In the genomic region with DNA sequence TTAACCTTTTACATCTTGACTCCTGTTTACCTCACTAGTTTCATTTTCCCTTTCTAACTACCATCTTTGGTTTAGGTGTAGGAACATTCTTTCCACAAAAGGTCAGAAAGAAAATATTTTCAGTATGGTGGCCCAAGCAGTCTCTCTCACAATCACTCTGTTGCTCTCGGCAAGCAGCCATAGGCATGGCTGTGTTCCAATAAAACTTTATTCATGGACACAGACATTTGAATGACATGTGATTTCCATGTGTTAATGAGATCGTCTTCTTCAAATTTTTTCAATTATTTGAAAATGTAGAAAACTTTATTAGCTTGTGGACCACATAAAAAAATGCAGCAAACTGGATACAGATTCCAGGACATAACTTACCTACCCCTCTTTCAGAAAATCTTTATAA, we compare ENCODE assay signal across 23 cellular contexts.
"Had no signal": no experiment of that assay in that cellular context is flagged by ENCODE, and none has a peak within 500 bp of the region (broad histone marks: within the 10 kb centered on the region; RNA-seq: fewer than 3 reads in every experiment).

No MANE protein-coding gene starts in this region.

- H3K9ac ChIP-seq: KMS-11 had no signal

- H3K9me3 Mint-ChIP-seq: activated CD4-positive, alpha-beta T cell treated with anti-CD3 and anti-CD28 coated beads, Interleukin-2, amount 10 ng/mL, durations not matched to agents 24 days and 14 days; brain had no signal

- ATAC-seq: activated CD8-positive, alpha-beta memory T cell treated with anti-CD3 and anti-CD28 coated beads, Interleukin-2, amount 10 ng/mL, durations not matched to agents 7 days and 5 days had no signal

- H3K27me3 Mint-ChIP-seq: activated B cell treated with CpG ODN at 0.5 μM for 24 hours; activated CD4-positive, alpha-beta T cell treated with anti-CD3 and anti-CD28 coated beads, Interleukin-2, amount 10 ng/mL, durations not matched to agents 24 days and 14 days; activated CD8-positive, alpha-beta memory T cell treated with anti-CD3 and anti-CD28 coated beads, Interleukin-2, amount 10 ng/mL, durations not matched to agents 7 days and 5 days; activated T-cell treated with anti-CD3 and anti-CD28 coated beads, Interleukin-2, amount 50 U/mL, for 24 hours; central memory CD8-positive, alpha-beta T cell had no signal

- H3K4me2 ChIP-seq: KMS-11 had no signal

- H3K4me1 Mint-ChIP-seq: activated B cell treated with CpG ODN at 0.5 μM for 24 hours; activated CD4-positive, alpha-beta T cell treated with anti-CD3 and anti-CD28 coated beads, Interleukin-2, amount 10 ng/mL, durations not matched to agents 24 days and 14 days; activated CD8-positive, alpha-beta memory T cell treated with anti-CD3 and anti-CD28 coated beads, Interleukin-2, amount 10 ng/mL, durations not matched to agents 7 days and 5 days; brain; central memory CD8-positive, alpha-beta T cell had no signal

- H3K27ac ChIP-seq: KMS-11 had no signal

- DNase-seq: activated B cell treated with CpG ODN at 0.5 μM for 24 hours; activated CD4-positive, alpha-beta T cell treated with anti-CD3 and anti-CD28 coated beads for 1 hour; activated CD4-positive, alpha-beta T cell treated with anti-CD3 and anti-CD28 coated beads, Interleukin-2, amount 10 ng/mL, durations not matched to agents 24 days and 14 days; activated CD4-positive, alpha-beta T cell treated with anti-CD3 and anti-CD28 coated beads, Interleukin-2, amount 50 U/mL, for 48 hours; activated CD8-positive, alpha-beta memory T cell treated with anti-CD3 and anti-CD28 coated beads, Interleukin-2, amount 10 ng/mL, durations not matched to agents 7 days and 5 days; activated effector memory CD4-positive, alpha-beta T cell treated with anti-CD3 and anti-CD28 coated beads, Interleukin-2, amount 50 U/mL, for 16 hours; activated naive CD4-positive, alpha-beta T cell treated with anti-CD3 and anti-CD28 coated beads for 36 hours; activated T-cell treated with anti-CD3 and anti-CD28 coated beads, Interleukin-2, amount 50 U/mL, for 24 hours; amygdala; NCI-H1048; NCI-H146; NCI-H187 treated with DMSO at 0.1 percent for 48 hours; NCI-H2171; NCI-H226; NCI-H526 treated with DMSO at 0.1 percent for 48 hours; NCI-H82; NK-92 treated with Interleukin-12 subunit alpha and Interleukin-12 subunit beta, amount 100 ng/mL, for 24 hours; SHP77 treated with DMSO at 0.1 percent for 48 hours had no signal

- H3K36me3 Mint-ChIP-seq: activated CD8-positive, alpha-beta memory T cell treated with anti-CD3 and anti-CD28 coated beads, Interleukin-2, amount 10 ng/mL, durations not matched to agents 7 days and 5 days; activated naive CD8-positive, alpha-beta T cell; brain had no signal

- H3K4me3 Mint-ChIP-seq: activated B cell treated with CpG ODN at 0.5 μM for 24 hours; activated CD4-positive, alpha-beta T cell treated with anti-CD3 and anti-CD28 coated beads, Interleukin-2, amount 10 ng/mL, durations not matched to agents 24 days and 14 days; activated CD8-positive, alpha-beta memory T cell treated with anti-CD3 and anti-CD28 coated beads, Interleukin-2, amount 10 ng/mL, durations not matched to agents 7 days and 5 days; activated naive CD4-positive, alpha-beta T cell treated with anti-CD3 and anti-CD28 coated beads for 36 hours; activated naive CD8-positive, alpha-beta T cell; activated T-cell treated with anti-CD3 and anti-CD28 coated beads, Interleukin-2, amount 50 U/mL, for 24 hours; brain; central memory CD8-positive, alpha-beta T cell; T-helper 1 cell treated with Interleukin-12 subunit alpha and Interleukin-12 subunit beta and Interleukin-4 antibody, amounts not matched to agents 30 μg/mL and 1 μg/mL, for 36 hours had no signal

- H3K27ac Mint-ChIP-seq: activated B cell treated with CpG ODN at 0.5 μM for 24 hours; activated CD4-positive, alpha-beta T cell treated with anti-CD3 and anti-CD28 coated beads, Interleukin-2, amount 10 ng/mL, durations not matched to agents 24 days and 14 days; activated CD8-positive, alpha-beta memory T cell treated with anti-CD3 and anti-CD28 coated beads, Interleukin-2, amount 10 ng/mL, durations not matched to agents 7 days and 5 days; activated naive CD4-positive, alpha-beta T cell treated with anti-CD3 and anti-CD28 coated beads for 36 hours; activated naive CD8-positive, alpha-beta T cell; activated T-cell treated with anti-CD3 and anti-CD28 coated beads, Interleukin-2, amount 50 U/mL, for 24 hours; brain; T-helper 1 cell treated with Interleukin-12 subunit alpha and Interleukin-12 subunit beta and Interleukin-4 antibody, amounts not matched to agents 30 μg/mL and 1 μg/mL, for 36 hours had no signal
